8 cellular contexts compared by ENCODE assay signal in genomic region chr9:52678-53077, GRCh38. TPM values are rescaled to one million over a fixed set of nuclear protein-coding genes. Genes with fewer than 3 reads are reported as not detected.
A peak's percentile ranks its signal among the peaks of the same experiment; 100 is the strongest.
DNase-seq lines count a peak whose midpoint lies in the region; ATAC-seq and TF ChIP-seq lines count a peak whose summit lies in the region.
"Not testable (repeated sequence)": the region's sequence is repeated elsewhere in the genome, so short reads cannot be mapped to it uniquely, and the experiment has no call there.

No MANE protein-coding gene starts in this region.

- DNase-seq in BJ (ENCODE audit: low read depth): peak; percentile 12
- DNase-seq in HFF-Myc (ENCODE audit: extremely low read depth, low read depth): peak; percentile 1
- peak; percentile 61 for DNase-seq in NCI-H82 (lab: John Stamatoyannopoulos, UW)
- peak; percentile 43 for DNase-seq in glomerular visceral epithelial cell (ENCODE audit: extremely low spot score)

- H3K27me3 ChIP-seq in BJ (ENCODE audit: control insufficient read depth, insufficient read depth, low read length): not testable (repeated sequence)

- not testable (repeated sequence) for H3K4me3 ChIP-seq in BJ (ENCODE audit: low read depth, low read length); HFF-Myc (replicated peaks; ENCODE audit: low read depth, low read length)

- not testable (repeated sequence) for TF ChIP-seq CTCF in BJ (IDR thresholded peaks at IDR 0.05; ENCODE audit: insufficient read depth, low read depth, low read length); HFF-Myc (IDR thresholded peaks at IDR 0.05; ENCODE audit: low read depth, low read length, missing control alignments)

- POLR2A ChIA-PET in BJ (lab: Charles Lee): not testable (repeated sequence)

- H3K36me3 ChIP-seq in BJ (ENCODE audit: control insufficient read depth, insufficient read depth, low read length): not testable (repeated sequence)

- ATAC-seq in GM18867 (IDR thresholded peaks at IDR 0.05; ENCODE audit: unreplicated experiment) (peak; percentile 80), GM19467 (IDR thresholded peaks at IDR 0.05; ENCODE audit: unreplicated experiment) (peak; percentile 82), HG02970 (IDR thresholded peaks at IDR 0.05; ENCODE audit: low FRiP score, unreplicated experiment) (peak; percentile 61), HG03378 (IDR thresholded peaks at IDR 0.05; ENCODE audit: unreplicated experiment) (peak; percentile 78)

- CTCF ChIA-PET in BJ (lab: Yijun Ruan, JAX): not testable (repeated sequence)

RNA-seq across cellular contexts. Expression of gene WASHC1, which starts 23.4 kb away (rescaled TPM):
- polyA plus RNA-seq in BJ (2011; rRNA removed): 7.2 and 10.8 TPM in 2 replicates
- 4.8 and 9.2 TPM in 2 replicates for polyA minus RNA-seq in BJ (2011; rRNA and poly(A)+ RNA removed)

Comparison
In these comparisons a context has a peak if more than half of its experiments do, and no peak if none do; other contexts are left out.
1. DNase-seq: peak in every context shown above with its lines; median percentile 61 in NCI-H82; 43 in glomerular visceral epithelial cell; 12 in BJ; 1 in HFF-Myc.